Comparison of ENCODE assay signal across 8 cellular contexts in genomic region chr1:204989266-204990058, GRCh38. TPM values are rescaled to one million over a fixed set of nuclear protein-coding genes. Genes with fewer than 3 reads are reported as not detected.
DNase-seq lines count a peak whose midpoint lies in the region; ATAC-seq and TF ChIP-seq lines count a peak whose summit lies in the region.

No MANE protein-coding gene starts in this region.

- H3K27me3 ChIP-seq in CD4-positive, alpha-beta T cell (ENCODE audit: control insufficient read depth, insufficient read depth, low read length) = no peaks in the 10 kb centered on the region
- H3K27me3 ChIP-seq in effector memory CD4-positive, alpha-beta T cell (replicated peaks; ENCODE audit: control insufficient read depth, insufficient read depth, low read length, poor library complexity, severe bottlenecking) = no peaks in the 10 kb centered on the region
- no peaks in the 10 kb centered on the region for H3K27me3 ChIP-seq in lung (ENCODE audit: control insufficient read depth, insufficient read depth)

- no peaks in the 10 kb centered on the region for H3K27me3 Mint-ChIP-seq in CD4-positive, alpha-beta T cell

- DNase-seq in CD4-positive, alpha-beta T cell = peak; percentile 7 to 46 (median 30)
- DNase-seq in NCI-H748 (lab: John Stamatoyannopoulos, UW; ENCODE audit: unreplicated experiment) (peak; percentile 45), lung (ENCODE audit: low spot score) (peak; percentile 62)
- peak; percentile 59 to 65 for DNase-seq in activated CD4-positive, alpha-beta T cell treated with anti-CD3 and anti-CD28 coated beads, Interleukin-2, amount 50 U/mL, for 48 hours
- DNase-seq in effector memory CD4-positive, alpha-beta T cell = peak in 2 of 3 donors; percentile 6 to 9
- peak; percentile 12 for DNase-seq in stimulated activated CD8-positive, alpha-beta memory T cell treated with anti-CD3 and anti-CD28 coated beads, Interleukin-15, amount 100 ng/mL, for 1 hour (ENCODE audit: low read depth)

- H3K4me3 ChIP-seq in effector memory CD4-positive, alpha-beta T cell (ENCODE audit: insufficient read depth, low read depth, low read length, poor library complexity, severe bottlenecking) = no peak overlapping the region
- no peak overlapping the region for H3K4me3 ChIP-seq in lung

- no peaks in the 10 kb centered on the region for H3K36me3 Mint-ChIP-seq in CD4-positive, alpha-beta T cell (ENCODE audit: low read depth)

- no peaks in the 10 kb centered on the region for H3K9me3 ChIP-seq in CD4-positive, alpha-beta T cell (ENCODE audit: control insufficient read depth, low read length)
- no peaks in the 10 kb centered on the region for H3K9me3 ChIP-seq in effector memory CD4-positive, alpha-beta T cell (ENCODE audit: control insufficient read depth, low read length)
- peaks cover 0 to 5% of the 10 kb centered on the region in 2 donors for H3K9me3 ChIP-seq in lung (ENCODE audit: control insufficient read depth in 2 of 2, insufficient read depth in 1 of 2, low read length in 1 of 2)

- 53 to 57% methylated on average over 16 of the region's 16 CpGs for WGBS in lung, 2 donors

- peak; percentile 54 for TF ChIP-seq CTCF in CD4-positive, alpha-beta T cell (IDR thresholded peaks at IDR 0.05)
- TF ChIP-seq CTCF in lung (IDR thresholded peaks at IDR 0.05; ENCODE audit: control extremely low read depth, extremely low read depth) = peak; percentile 70

- POLR2A ChIA-PET in CD4-positive, alpha-beta T cell (lab: Charles Lee) = no interaction called here

- peaks cover 16% of the 10 kb centered on the region for H3K4me1 Mint-ChIP-seq in CD4-positive, alpha-beta T cell (ENCODE audit: low read depth)

- intact Hi-C loops in CD4-positive, alpha-beta T cell (cut with DNase I, micrococcal nuclease) = loop anchor here (1.0 to 2.0 kb wide), 4 partner anchors 72 to 267 kb away; no protein-coding TSS in a partner anchor

- CTCF ChIA-PET in CD4-positive, alpha-beta T cell (lab: Charles Lee) = interaction anchor here (0.6 to 1.8 kb wide), 4 partner anchors 72 to 266 kb away, joined by 3 to 13 read pairs (median 8); partner anchors contain the start of gene RBBP5

- no peak overlapping the region for H3K27ac Mint-ChIP-seq in CD4-positive, alpha-beta T cell

- peak; percentile 77 for ATAC-seq in CD4-positive, alpha-beta T cell (ENCODE audit: poor library complexity)
- ATAC-seq in HG03175 (IDR thresholded peaks at IDR 0.05; ENCODE audit: unreplicated experiment) (peak; percentile 51), lung (ENCODE audit: insufficient read depth, low FRiP score) (no peak), GM19467 (IDR thresholded peaks at IDR 0.05; ENCODE audit: unreplicated experiment) (no peak)

- H3K36me3 ChIP-seq in effector memory CD4-positive, alpha-beta T cell (ENCODE audit: control insufficient read depth, insufficient read depth, low read length) = no peaks in the 10 kb centered on the region
- H3K36me3 ChIP-seq in lung (ENCODE audit: control insufficient read depth in 2 of 2, insufficient read depth in 2 of 2, low read length in 2 of 2) = no peaks in the 10 kb centered on the region

- H3K4me1 ChIP-seq in effector memory CD4-positive, alpha-beta T cell (ENCODE audit: control insufficient read depth, insufficient read depth, low read length, poor library complexity, severe bottlenecking) = no peaks in the 10 kb centered on the region
- no peaks in the 10 kb centered on the region for H3K4me1 ChIP-seq in lung (ENCODE audit: control insufficient read depth in 2 of 2, insufficient read depth in 2 of 2, low read length in 2 of 2)

- no peaks in the 10 kb centered on the region for H3K9me3 Mint-ChIP-seq in CD4-positive, alpha-beta T cell

- no peak overlapping the region for H3K4me3 Mint-ChIP-seq in CD4-positive, alpha-beta T cell

- no peak overlapping the region for H3K27ac ChIP-seq in CD4-positive, alpha-beta T cell (ENCODE audit: low read depth, low read length)
- H3K27ac ChIP-seq in effector memory CD4-positive, alpha-beta T cell (ENCODE audit: insufficient read depth, low read length, poor library complexity, severe bottlenecking) = no peak overlapping the region
- no peak overlapping the region for H3K27ac ChIP-seq in lung (ENCODE audit: low read depth in 1 of 2, low read length in 1 of 2)

RNA-seq across cellular contexts. Expression of gene CNTN2, which starts 53.5 kb away (rescaled TPM):
- not detected for total RNA-seq in CD4-positive, alpha-beta T cell
- under 1 TPM; 0.06 to 0.48 TPM for total RNA-seq in lung
- polyA plus RNA-seq in lung = under 1 TPM; 0.01 to 0.08 TPM

Comparison
In these comparisons a context has a peak if more than half of its experiments do, and no peak if none do; other contexts are left out.
1. ATAC-seq: peak in CD4-positive, alpha-beta T cell (single experiment) and HG03175 (single experiment); none in lung (single experiment) and GM19467 (single experiment).
2. DNase-seq: peak in every context shown above with its lines; median percentile 62 in activated CD4-positive, alpha-beta T cell treated with anti-CD3 and anti-CD28 coated beads, Interleukin-2, amount 50 U/mL, for 48 hours; 62 in lung; 45 in NCI-H748; 30 in CD4-positive, alpha-beta T cell; 12 in stimulated activated CD8-positive, alpha-beta memory T cell treated with anti-CD3 and anti-CD28 coated beads, Interleukin-15, amount 100 ng/mL, for 1 hour; 8 in effector memory CD4-positive, alpha-beta T cell.